Comparison of ENCODE assay signal across 8 cellular contexts in genomic region chr19:19062454-19063182, GRCh38. TPM values are rescaled to one million over a fixed set of nuclear protein-coding genes. Genes with fewer than 3 reads are reported as not detected.
DNase-seq lines count a peak whose midpoint lies in the region; ATAC-seq and TF ChIP-seq lines count a peak whose summit lies in the region.

No MANE protein-coding gene starts in this region.

- CTCF ChIA-PET in T-cell (lab: Charles Lee): no interaction called here

- H3K4me3 Mint-ChIP-seq in T-cell: peak overlapping the region; percentile 87 to 95 (median 89)

- intact Hi-C loops in left ventricle myocardium inferior (cut with micrococcal nuclease) (no loop called here), left ventricle myocardium superior (cut with micrococcal nuclease) (no loop called here)

- POLR2A ChIA-PET in T-cell (lab: Charles Lee): no interaction called here

- peaks cover 26 to 42% (median 27%) of the 10 kb centered on the region in 3 donors for H3K4me1 Mint-ChIP-seq in T-cell

- no peak for TF ChIP-seq CTCF in left ventricle myocardium inferior (IDR thresholded peaks at IDR 0.05; ENCODE audit: borderline replicate concordance)
- no peak for TF ChIP-seq CTCF in fibroblast of mammary gland (conservative IDR thresholded peaks at IDR 0.05; ENCODE audit: control insufficient read depth, insufficient read depth, low read depth, low read length)

- peak overlapping the region; percentile 94 for H3K27ac ChIP-seq in left ventricle myocardium inferior (replicated peaks)

- no peak for ATAC-seq in left ventricle myocardium superior
- no peak for ATAC-seq in T-cell (replicated peaks in 1 of 4)
- ATAC-seq in HG03354 (IDR thresholded peaks at IDR 0.05; ENCODE audit: poor library complexity, severe bottlenecking, unreplicated experiment): no peak
- ATAC-seq in GM19452 (IDR thresholded peaks at IDR 0.05; ENCODE audit: unreplicated experiment): no peak

- H3K4me1 ChIP-seq in left ventricle myocardium inferior: peaks cover 80% of the 10 kb centered on the region

- H3K27me3 ChIP-seq in left ventricle myocardium inferior (ENCODE audit: low read depth): no peaks in the 10 kb centered on the region

- peaks cover 9% of the 10 kb centered on the region for H3K36me3 Mint-ChIP-seq in T-cell

- peak overlapping the region; percentile 74 to 90 for H3K27ac Mint-ChIP-seq in T-cell

- peak overlapping the region; percentile 88 for H3K4me3 ChIP-seq in left ventricle myocardium inferior
- peak overlapping the region; percentile 55 for H3K4me3 ChIP-seq in fibroblast of mammary gland (ENCODE audit: control insufficient read depth, low read depth, low read length)

- peaks cover 5% of the 10 kb centered on the region for H3K36me3 ChIP-seq in left ventricle myocardium inferior

- DNase-seq in left ventricle myocardium inferior: no peak
- DNase-seq in left ventricle myocardium superior: no peak
- DNase-seq in T-cell: no peak
- peak; percentile 51 for DNase-seq in fibroblast of mammary gland (ENCODE audit: low read depth)
- DNase-seq in pons (ENCODE audit: low spot score): peak; percentile 22
- no peak for DNase-seq in middle frontal gyrus (ENCODE audit: extremely low spot score, low spot score)

- no peaks in the 10 kb centered on the region for H3K9me3 Mint-ChIP-seq in T-cell

- no peaks in the 10 kb centered on the region for H3K27me3 Mint-ChIP-seq in T-cell

- no peaks in the 10 kb centered on the region for H3K9me3 ChIP-seq in left ventricle myocardium inferior (replicated peaks)

RNA-seq across cellular contexts. Expression of gene SLC25A42, which starts 1.2 kb away (rescaled TPM):
- total RNA-seq in left ventricle myocardium inferior (27.2 TPM), left ventricle myocardium superior (29.5 TPM), T-cell (10 to 100 TPM; 24.9 to 35.0 (median 30.5) TPM)

RNA-seq across cellular contexts. Expression of gene ARMC6, which starts 29.2 kb away (rescaled TPM):
- 15.0 TPM for total RNA-seq in left ventricle myocardium inferior
- total RNA-seq in left ventricle myocardium superior: 12.2 TPM
- 10 to 100 TPM; 12.8 to 22.7 (median 18.7) TPM for total RNA-seq in T-cell

RNA-seq across cellular contexts. Expression of gene SUGP2, which starts 29.3 kb away (rescaled TPM):
- 68.2 TPM for total RNA-seq in left ventricle myocardium inferior
- total RNA-seq in left ventricle myocardium superior: 71.9 TPM
- total RNA-seq in T-cell: 100 to 1,000 TPM; 114 to 139 (median 119) TPM

Comparison
In these comparisons a context has a peak if more than half of its experiments do, and no peak if none do; other contexts are left out.
1. DNase-seq: peak in fibroblast of mammary gland (single experiment) and pons (single experiment); none in left ventricle myocardium inferior (single experiment), left ventricle myocardium superior (single experiment), T-cell (0 of 34) and middle frontal gyrus (single experiment).